In genomic region chr7:130481898-130482297, GRCh38 we compare ENCODE assay signal across 17 cellular contexts. TPM values are rescaled to one million over a fixed set of nuclear protein-coding genes. Genes with fewer than 3 reads are reported as not detected.
DNase-seq lines count a peak whose midpoint lies in the region; ATAC-seq, FAIRE-seq and TF ChIP-seq lines count a peak whose summit lies in the region.
"Had no signal": no experiment of that assay in that cellular context is flagged by ENCODE, and none has a peak within 500 bp of the region (broad histone marks: within the 10 kb centered on the region; RNA-seq: fewer than 3 reads in every experiment).

No MANE protein-coding gene starts in this region.

- no peaks in the 10 kb centered on the region for H4K20me1 ChIP-seq in K562 (replicated peaks; ENCODE audit: control insufficient read depth, insufficient read depth, low read length)

- BruUV-seq in K562 (replicated peaks; lab: Mats Ljungman, UMichigan): no TSS peak

- no peaks in the 10 kb centered on the region for H3K9me1 ChIP-seq in K562 (ENCODE audit: control insufficient read depth, insufficient read depth, low read length)

- no peak overlapping the region for H2AFZ ChIP-seq in K562 (ENCODE audit: low read depth, low read length)

- H3K9me3 ChIP-seq in K562 (replicated peaks; ENCODE audit: control insufficient read depth, insufficient read depth, low read depth, low read length): no peaks in the 10 kb centered on the region
- H3K9me3 ChIP-seq: SJSA1 had no signal

- no peak overlapping the region for H3K4me2 ChIP-seq in K562 (ENCODE audit: insufficient read depth, low read length)

- intact Hi-C loops in K562 (cut with micrococcal nuclease): loop anchor here (10.0 kb wide), 3 partner anchors 213 to 243 kb away; no protein-coding TSS in a partner anchor

- H3K27ac ChIP-seq in K562 (ENCODE audit: extremely low read depth, low read depth, low read length): no peak overlapping the region
- H3K27ac ChIP-seq: SJSA1 had no signal

- peaks cover 14 to 29% of the 10 kb centered on the region in 2 experiments for H3K27me3 ChIP-seq in K562 (ENCODE audit: control insufficient read depth in 2 of 2, insufficient read depth in 2 of 2, low read length in 2 of 2)
- H3K27me3 ChIP-seq: SJSA1, uterus had no signal

- CTCF ChIA-PET in K562 (lab: Yijun Ruan, JAX; ENCODE audit: low intra/inter-chr PET ratio): no interaction called here

- no peaks in the 10 kb centered on the region for H3K36me3 ChIP-seq in K562 (ENCODE audit: control insufficient read depth, insufficient read depth, low read length)
- H3K36me3 ChIP-seq: SJSA1, uterus had no signal

- no peak for FAIRE-seq in K562 (lab: Jason Lieb, UNC)

- DNase-seq in A172 (ENCODE audit: low spot score) (peak; percentile 10), LHCN-M2 (ENCODE audit: low read depth) (peak; percentile 39), K562 (ENCODE audit: extremely low read depth in 1 of 4, low spot score in 3 of 4) (no peak), kidney tubule cell (ENCODE audit: low spot score) (peak; percentile 3), COLO668 (lab: John Stamatoyannopoulos, UW; ENCODE audit: unreplicated experiment) (no peak), pons (ENCODE audit: low spot score) (no peak)
- no peak for DNase-seq in activated naive CD4-positive, alpha-beta T cell treated with Interleukin-2 at 50 U/mL for 16 hours
- DNase-seq: activated T-cell treated with anti-CD3 and anti-CD28 coated beads, Interleukin-2, amount 50 U/mL, for 1 hour; caudate nucleus; KG1; midbrain; NCI-H510A treated with DMSO at 0.1 percent for 48 hours; occipital lobe; stimulated activated naive CD8-positive, alpha-beta T cell treated with anti-CD3 and anti-CD28 coated beads, Interleukin-15, amount 100 ng/mL, for 72 hours; uterus had no signal

- H3K4me3 ChIP-seq in K562: no peak overlapping the region
- H3K4me3 ChIP-seq: SJSA1, uterus had no signal

- peaks cover 0 to 10% of the 10 kb centered on the region in 2 experiments; a peak in 2 of 5 replicates for H3K4me1 ChIP-seq in K562 (replicated peaks in 1 of 2; ENCODE audit: control insufficient read depth in 2 of 2, insufficient read depth in 2 of 2, low read length in 2 of 2)
- H3K4me1 ChIP-seq: SJSA1, uterus had no signal

- 0% methylated on average over 1 of the region's 1 CpG for WGBS in K562 (ENCODE audit: insufficient coverage, low coverage, missing lambda C conversion rate)

- no peak overlapping the region for H3K9ac ChIP-seq in K562 (ENCODE audit: insufficient read depth in 1 of 2, low read depth in 2 of 2, low read length in 2 of 2)

- no peak for TF ChIP-seq CTCF in K562 (IDR thresholded peaks at IDR 0.05 in 2 of 3, conservative IDR thresholded peaks at IDR 0.05 in 1 of 3; ENCODE audit: insufficient read depth in 2 of 3, low read depth in 1 of 3, low read length in 3 of 3)

- TF ChIP-seq EP300 in K562 (IDR thresholded peaks at IDR 0.05; ENCODE audit: low read length): no peak

- no peaks in the 10 kb centered on the region for H3K79me2 ChIP-seq in K562 (ENCODE audit: control insufficient read depth, insufficient read depth, low read length)

- ATAC-seq in K562 (no peak), HG02938 (IDR thresholded peaks at IDR 0.05; ENCODE audit: unreplicated experiment) (no peak)
- ATAC-seq: stimulated activated naive CD8-positive, alpha-beta T cell treated with anti-CD3 and anti-CD28 coated beads, Interleukin-15, amount 100 ng/mL, for 72 hours had no signal

- in situ Hi-C loops in K562 (cut with MboI): no loop called here

- POLR2A ChIA-PET in K562 (lab: Yijun Ruan, JAX): no interaction called here

- TF ChIP-seq POLR2A in K562 (conservative IDR thresholded peaks at IDR 0.05): no peak

- TF ChIP-seq RAD21 in K562 (CRISPR knock-in tag; conservative IDR thresholded peaks at IDR 0.05 in 1 of 2, IDR thresholded peaks at IDR 0.05 in 1 of 2): no peak

TF ChIP-seq in K562, 482 proteins besides CTCF, POLR2A, EP300 and RAD21:
- TF ChIP-seq ZFP36 (IDR thresholded peaks at IDR 0.05; ENCODE audit: low read depth, low read length, partially characterized antibody): no peak
- TF ChIP-seq USF2 (CRISPR knock-in tag; IDR thresholded peaks at IDR 0.05): 0 out of 2 replicates have a peak, but pooled peaks have one; percentile 15
- no peak for TF ChIP-seq SNAPC5 (CRISPR knock-in tag; IDR thresholded peaks at IDR 0.05)
- no peak for TF ChIP-seq RBM34 (IDR thresholded peaks at IDR 0.05; ENCODE audit: borderline replicate concordance, insufficient read depth, low read length)
- peak; percentile 51 for TF ChIP-seq USF1 (CRISPR knock-in tag; IDR thresholded peaks at IDR 0.05)

RNA-seq across cellular contexts. Expression of gene MEST, which starts 10.0 kb away (rescaled TPM):
- not detected in 2 replicates for total RNA-seq in A172 (2014; rRNA removed; shearing (Covaris generic))
- 197 and 202 TPM in 2 replicates for total RNA-seq in LHCN-M2 (2014; rRNA removed)
- 289 TPM for polyA plus RNA-seq in LHCN-M2 (2012)
- total RNA-seq in K562 (2011; cell fraction: chromatin; rRNA removed; ENCODE audit: low replicate concordance): 1.1 and 1.3 TPM in 2 replicates
- 0.33 and 1.1 TPM in 2 replicates for total RNA-seq in K562 (2011; cell fraction: nucleolus; rRNA removed)
- total RNA-seq in K562 (2011; cell fraction: nucleoplasm; rRNA removed): 0.81 and 0.92 TPM in 2 replicates
- total RNA-seq in K562 (2014; rRNA removed): 0.04 and 0.14 TPM in 2 replicates
- total RNA-seq in K562 (2014; rRNA removed; fragmentation: Illumina TruSeq; extraction: Trizol): 0.18 and 0.26 TPM in 2 replicates
- total RNA-seq in K562 (2015; rRNA removed; fragmentation: Illumina TruSeq; extraction: Trizol): 0.41 TPM in 1 of 2 replicates, not detected in the other
- 0.62 and 1.0 TPM in 2 replicates for total RNA-seq in K562 (2021)
- 0.27 and 0.74 TPM in 2 replicates for polyA plus RNA-seq in K562 (2011; rRNA removed)
- 0.28 and 0.52 TPM in 2 replicates for polyA plus RNA-seq in K562 (2011; cell fraction: cytosol; rRNA removed)
- polyA plus RNA-seq in K562 (2011; cell fraction: nucleus; rRNA removed): 0.22 and 0.53 TPM in 2 replicates
- 0.23 and 0.73 TPM in 2 replicates for polyA plus RNA-seq in K562 (2012)
- polyA plus RNA-seq in K562 (2014; fragmentation: Illumina TruSeq; extraction: Trizol): 0.34 TPM in 1 of 2 replicates, not detected in the other
- polyA plus RNA-seq in K562 (2014; fragmentation: Nextera tagmentation; extraction: Ambion mirVana): under 1 TPM; 0.38 to 0.56 TPM
- 0.04 and 0.38 TPM in 2 replicates for polyA plus RNA-seq in K562 (2014; rRNA removed)
- polyA minus RNA-seq in K562 (2011; rRNA and poly(A)+ RNA removed): 0.06 and 1.9 TPM in 2 replicates
- polyA minus RNA-seq in K562 (2011; cell fraction: cytosol; rRNA and poly(A)+ RNA removed): 0.38 TPM in 1 of 2 replicates, not detected in the other
- 0.13 TPM in 1 of 2 replicates, not detected in the other for polyA minus RNA-seq in K562 (2011; cell fraction: nucleus; rRNA and poly(A)+ RNA removed)

RNA-seq across cellular contexts. Expression of gene CEP41, which starts 41.1 kb away (rescaled TPM):
- total RNA-seq in A172 (2014; rRNA removed; shearing (Covaris generic)): 15.9 and 21.3 TPM in 2 replicates
- 33.3 and 34.8 TPM in 2 replicates for total RNA-seq in LHCN-M2 (2014; rRNA removed)
- polyA plus RNA-seq in LHCN-M2 (2012): 23.8 TPM
- 9.3 and 12.1 TPM in 2 replicates for total RNA-seq in K562 (2011; cell fraction: chromatin; rRNA removed; ENCODE audit: low replicate concordance)
- total RNA-seq in K562 (2011; cell fraction: nucleolus; rRNA removed): 4.0 and 6.7 TPM in 2 replicates
- total RNA-seq in K562 (2011; cell fraction: nucleoplasm; rRNA removed): 4.3 and 10.6 TPM in 2 replicates
- total RNA-seq in K562 (2014; rRNA removed): 1.5 and 4.2 TPM in 2 replicates
- total RNA-seq in K562 (2014; rRNA removed; fragmentation: Illumina TruSeq; extraction: Trizol): 4.9 and 8.0 TPM in 2 replicates
- total RNA-seq in K562 (2015; rRNA removed; fragmentation: Illumina TruSeq; extraction: Trizol): 4.6 and 5.0 TPM in 2 replicates
- 5.6 and 6.4 TPM in 2 replicates for total RNA-seq in K562 (2021)
- 4.4 and 9.2 TPM in 2 replicates for polyA plus RNA-seq in K562 (2011; rRNA removed)
- 4.7 and 6.3 TPM in 2 replicates for polyA plus RNA-seq in K562 (2011; cell fraction: cytosol; rRNA removed)
- polyA plus RNA-seq in K562 (2011; cell fraction: nucleus; rRNA removed): 2.4 and 6.4 TPM in 2 replicates
- 5.3 and 9.7 TPM in 2 replicates for polyA plus RNA-seq in K562 (2012)
- 8.1 and 10.9 TPM in 2 replicates for polyA plus RNA-seq in K562 (2014; fragmentation: Illumina TruSeq; extraction: Trizol)
- 10 to 100 TPM; 15.3 to 15.5 TPM for polyA plus RNA-seq in K562 (2014; fragmentation: Nextera tagmentation; extraction: Ambion mirVana)
- polyA plus RNA-seq in K562 (2014; rRNA removed): 5.8 and 7.4 TPM in 2 replicates
- polyA minus RNA-seq in K562 (2011; rRNA and poly(A)+ RNA removed): 3.2 and 7.7 TPM in 2 replicates
- 0.55 and 2.5 TPM in 2 replicates for polyA minus RNA-seq in K562 (2011; cell fraction: cytosol; rRNA and poly(A)+ RNA removed)
- polyA minus RNA-seq in K562 (2011; cell fraction: nucleus; rRNA and poly(A)+ RNA removed): 1.5 and 3.9 TPM in 2 replicates

Comparison
In these comparisons a context has a peak if more than half of its experiments do, and no peak if none do; other contexts are left out.
1. DNase-seq: peak in A172 (single experiment), LHCN-M2 (single experiment) and kidney tubule cell (single experiment); none in K562 (0 of 4), COLO668 (single experiment), activated naive CD4-positive, alpha-beta T cell treated with Interleukin-2 at 50 U/mL for 16 hours (single experiment) and pons (single experiment).
2. RNA of gene MEST, which starts 10.0 kb away (total RNA-seq): 197 to 202 TPM in LHCN-M2; 0.04 to 1.3 TPM in K562 and not detected in A172; every median in the first group is over 10 times any median in the second.